In the genomic region with DNA sequence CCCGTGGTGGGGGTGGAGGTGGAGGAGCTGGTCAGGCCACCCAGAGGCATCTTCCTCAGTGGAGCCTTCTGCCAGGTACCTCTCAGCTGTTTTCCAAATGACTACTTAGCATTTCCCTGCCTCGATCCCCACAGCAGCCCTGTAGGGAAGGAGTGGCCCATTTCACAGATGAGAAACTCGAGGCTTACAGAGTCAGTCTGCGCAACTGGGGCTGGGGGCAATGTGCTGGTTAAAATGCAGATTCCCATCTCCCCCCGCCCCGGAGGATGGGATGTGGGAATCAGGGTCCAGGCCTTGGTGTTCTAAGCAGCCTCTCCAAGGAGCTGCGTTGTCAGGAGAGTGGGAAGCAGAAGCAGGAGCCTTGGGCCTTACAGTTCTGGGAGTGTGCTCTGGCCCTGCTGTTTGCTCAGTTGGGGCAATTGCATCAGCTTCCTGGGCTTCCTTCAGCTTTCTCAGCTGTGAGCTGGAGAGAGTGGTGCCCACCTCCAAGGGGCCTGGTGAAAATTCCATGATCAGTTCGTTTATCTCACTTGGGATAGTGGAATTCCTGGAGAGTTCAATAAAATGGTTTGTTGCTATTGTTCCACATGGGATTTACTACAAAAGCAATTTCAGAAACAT, we compare ENCODE assay signal across 9 cellular contexts. TPM values are rescaled to one million over a fixed set of nuclear protein-coding genes. Genes with fewer than 3 reads are reported as not detected.
DNase-seq lines count a peak whose midpoint lies in the region; ATAC-seq, FAIRE-seq and TF ChIP-seq lines count a peak whose summit lies in the region.
"Had no signal": no experiment of that assay in that cellular context is flagged by ENCODE, and none has a peak within 500 bp of the region (broad histone marks: within the 10 kb centered on the region; RNA-seq: fewer than 3 reads in every experiment).

No MANE protein-coding gene starts in this region.

- peaks cover 32% of the 10 kb centered on the region for H3K4me1 ChIP-seq in OCI-LY7 (ENCODE audit: insufficient read depth, low read length, poor library complexity, severe bottlenecking)
- peaks cover 32% of the 10 kb centered on the region for H3K4me1 ChIP-seq in endothelial cell of umbilical vein (ENCODE audit: control insufficient read depth, extremely low read depth, insufficient read depth, low read length)

- FAIRE-seq in endothelial cell of umbilical vein (lab: Jason Lieb, UNC), result peak; percentile 26

- H3K36me3 ChIP-seq in OCI-LY7 (ENCODE audit: insufficient read depth, low read length), result peaks cover 7% of the 10 kb centered on the region; the same call in 1 of the 2 replicates
- H3K36me3 ChIP-seq in endothelial cell of umbilical vein (ENCODE audit: control insufficient read depth in 2 of 2, extremely low read depth in 1 of 2, insufficient read depth in 2 of 2, low read length in 2 of 2), result no peaks in the 10 kb centered on the region

- no peaks in the 10 kb centered on the region for H3K9me2 ChIP-seq in OCI-LY7 (ENCODE audit: insufficient read depth, low read length)

- no peaks in the 10 kb centered on the region for H3K36me3 Mint-ChIP-seq in natural killer cell treated with Interleukin-12 subunit alpha and Interleukin-12 subunit beta and Interleukin-15 and Interleukin-18, amount 100 ng/mL, for 72 hours

- H3K4me1 Mint-ChIP-seq in natural killer cell treated with Interleukin-12 subunit alpha and Interleukin-12 subunit beta and Interleukin-15 and Interleukin-18, amount 100 ng/mL, for 72 hours (ENCODE audit: low read depth in 2 of 2), result peaks cover 52 to 64% of the 10 kb centered on the region in 2 donors

- TF ChIP-seq CTCF in OCI-LY7 (conservative IDR thresholded peaks at IDR 0.05; ENCODE audit: low read length) (no peak), endothelial cell of umbilical vein (IDR thresholded peaks at IDR 0.05; ENCODE audit: extremely low read depth in 1 of 2, insufficient read depth in 1 of 2, low read depth in 1 of 2, low read length in 2 of 2) (no peak)

- peak overlapping the region; percentile 9 for H3K27ac ChIP-seq in OCI-LY7 (ENCODE audit: low read depth, low read length, poor library complexity, severe bottlenecking)
- no peak overlapping the region for H3K27ac ChIP-seq in endothelial cell of umbilical vein (ENCODE audit: insufficient read depth, low read depth, low read length)

- no peaks in the 10 kb centered on the region for H3K9me1 ChIP-seq in endothelial cell of umbilical vein (replicated peaks; ENCODE audit: control insufficient read depth, extremely low read depth, insufficient read depth, low read length)

- H3K4me3 ChIP-seq in OCI-LY7 (ENCODE audit: low read depth, low read length, poor library complexity, severe bottlenecking) (no peak overlapping the region), endothelial cell of umbilical vein (replicated peaks in 1 of 3; ENCODE audit: insufficient read depth in 1 of 3, low read depth in 1 of 3, low read length in 3 of 3) (no peak overlapping the region)

- CTCF ChIA-PET in OCI-LY7 (lab: Charles Lee; ENCODE audit: unreplicated experiment), result no interaction called here
- CTCF ChIA-PET in endothelial cell of umbilical vein (lab: Charles Lee), result interaction anchor here (2.0 kb wide), 1 partner anchor 81 kb away, joined by 5 read pairs; no protein-coding TSS in a partner anchor

- intact Hi-C loops in OCI-LY7 (cut with micrococcal nuclease; ENCODE audit: unreplicated experiment), result loop anchor here (5.0 kb wide), 1 partner anchor 136 kb away; no protein-coding TSS in a partner anchor
- intact Hi-C loops in endothelial cell of umbilical vein (cut with micrococcal nuclease), result no loop called here

- peak overlapping the region; percentile 73 to 91 for H3K27ac Mint-ChIP-seq in natural killer cell treated with Interleukin-12 subunit alpha and Interleukin-12 subunit beta and Interleukin-15 and Interleukin-18, amount 100 ng/mL, for 72 hours

- peak; percentile 38 for DNase-seq in AG20443 (ENCODE audit: low spot score)
- no peak for DNase-seq in OCI-LY7 (ENCODE audit: low spot score)
- DNase-seq in endothelial cell of umbilical vein (ENCODE audit: low read depth, low spot score), result no peak
- DNase-seq in natural killer cell treated with Interleukin-12 subunit alpha and Interleukin-12 subunit beta and Interleukin-15 and Interleukin-18, amount 100 ng/mL, for 72 hours (ENCODE audit: low spot score), result no peak
- DNase-seq in LoVo (ENCODE audit: low spot score), result no peak
- no peak for DNase-seq in NCI-H146 (lab: John Stamatoyannopoulos, UW)
- no peak for DNase-seq in cerebellar cortex (ENCODE audit: low spot score)
- DNase-seq: dermis blood vessel endothelial cell had no signal

- dilution Hi-C loops in endothelial cell of umbilical vein (cut with MboI; ENCODE audit: extremely low pct_ligation_motif_present, low sequenced_read_pairs), result no loop called here

- no peaks in the 10 kb centered on the region for H3K9me3 ChIP-seq in OCI-LY7 (ENCODE audit: low read length)
- no peaks in the 10 kb centered on the region for H3K9me3 ChIP-seq in endothelial cell of umbilical vein (replicated peaks; ENCODE audit: control insufficient read depth, insufficient read depth, low read length)

- H3K27me3 Mint-ChIP-seq in natural killer cell treated with Interleukin-12 subunit alpha and Interleukin-12 subunit beta and Interleukin-15 and Interleukin-18, amount 100 ng/mL, for 72 hours, result no peaks in the 10 kb centered on the region

- no peaks in the 10 kb centered on the region for H3K9me3 Mint-ChIP-seq in natural killer cell treated with Interleukin-12 subunit alpha and Interleukin-12 subunit beta and Interleukin-15 and Interleukin-18, amount 100 ng/mL, for 72 hours

- no peak for TF ChIP-seq POLR2A in endothelial cell of umbilical vein (IDR thresholded peaks at IDR 0.05; ENCODE audit: low read depth, low read length)

- no peaks in the 10 kb centered on the region for H3K27me3 ChIP-seq in endothelial cell of umbilical vein (ENCODE audit: control insufficient read depth in 2 of 2, insufficient read depth in 2 of 2, low read length in 2 of 2)

- peaks cover 46% of the 10 kb centered on the region; the same call in 1 of the 2 replicates for H3K79me2 ChIP-seq in OCI-LY7 (ENCODE audit: insufficient read depth, low read depth, low read length)
- peaks cover 62% of the 10 kb centered on the region for H3K79me2 ChIP-seq in endothelial cell of umbilical vein (ENCODE audit: control insufficient read depth, insufficient read depth, low read length)

- BruUV-seq in OCI-LY7 (replicated peaks; lab: Mats Ljungman, UMichigan) (no TSS peak), endothelial cell of umbilical vein (replicated peaks; lab: Mats Ljungman, UMichigan) (no TSS peak)

- H3K9ac ChIP-seq in endothelial cell of umbilical vein (replicated peaks; ENCODE audit: extremely low read depth, insufficient read depth, low read length), result no peak overlapping the region

- ATAC-seq in natural killer cell treated with Interleukin-12 subunit alpha and Interleukin-12 subunit beta and Interleukin-15 and Interleukin-18, amount 100 ng/mL, for 72 hours, result no peak
- ATAC-seq in HG03139 (IDR thresholded peaks at IDR 0.05; ENCODE audit: unreplicated experiment), result no peak

- no peak overlapping the region for H3K4me2 ChIP-seq in OCI-LY7 (ENCODE audit: low read length)
- H3K4me2 ChIP-seq in endothelial cell of umbilical vein (ENCODE audit: insufficient read depth, low read length), result no peak overlapping the region

- H2AFZ ChIP-seq in OCI-LY7 (ENCODE audit: low read length) (no peak overlapping the region), endothelial cell of umbilical vein (ENCODE audit: low read depth, low read length) (no peak overlapping the region)

- POLR2A ChIA-PET in OCI-LY7 (lab: Charles Lee) (interaction anchor here (0.5 kb wide), 1 partner anchor 59 kb away, joined by 3 read pairs; no protein-coding TSS in a partner anchor), endothelial cell of umbilical vein (lab: Charles Lee) (interaction anchor here (0.5 kb wide), 1 partner anchor 35 kb away, joined by 7 read pairs; no protein-coding TSS in a partner anchor)

- H3K4me3 Mint-ChIP-seq in natural killer cell treated with Interleukin-12 subunit alpha and Interleukin-12 subunit beta and Interleukin-15 and Interleukin-18, amount 100 ng/mL, for 72 hours, result peak overlapping the region; percentile 74

- peaks cover 13% of the 10 kb centered on the region for H4K20me1 ChIP-seq in OCI-LY7 (ENCODE audit: insufficient read depth, low read length)
- H4K20me1 ChIP-seq in endothelial cell of umbilical vein (replicated peaks; ENCODE audit: control insufficient read depth, extremely low read depth, insufficient read depth, low read length), result no peaks in the 10 kb centered on the region

TF ChIP-seq in endothelial cell of umbilical vein, 7 proteins besides CTCF, POLR2A, EP300 and RAD21:
- no peak for TF ChIP-seq POLR2AphosphoS5 (IDR thresholded peaks at IDR 0.05; ENCODE audit: insufficient read depth, low read depth, low read length)
- TF ChIP-seq, protein P1, sequence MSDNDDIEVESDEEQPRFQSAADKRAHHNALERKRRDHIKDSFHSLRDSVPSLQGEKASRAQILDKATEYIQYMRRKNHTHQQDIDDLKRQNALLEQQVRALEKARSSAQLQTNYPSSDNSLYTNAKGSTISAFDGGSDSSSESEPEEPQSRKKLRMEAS (IDR thresholded peaks at IDR 0.05; ENCODE audit: insufficient read depth, insufficient read length), result no peak
- TF ChIP-seq EZH2 (IDR thresholded peaks at IDR 0.05; ENCODE audit: borderline replicate concordance, low read depth, low read length, severe bottlenecking), result no peak
- no peak for TF ChIP-seq JUN (IDR thresholded peaks at IDR 0.05; ENCODE audit: borderline replicate concordance, insufficient read depth, insufficient read length, low read depth)
TF ChIP-seq in endothelial cell of umbilical vein: peak in this region for 0.

RNA-seq across cellular contexts. Expression of gene ERGIC1, which starts 19.4 kb away (rescaled TPM):
- 101 and 125 TPM in 2 replicates for total RNA-seq in OCI-LY7 (2014; rRNA removed; shearing (Covaris generic))
- total RNA-seq in OCI-LY7 (2022) (178 and 201 TPM in 2 replicates), endothelial cell of umbilical vein (105 and 118 TPM in 2 replicates)
- polyA plus RNA-seq in endothelial cell of umbilical vein, result 109 and 115 TPM in 2 replicates
- polyA plus RNA-seq in endothelial cell of umbilical vein (2011; cell fraction: cytosol; rRNA removed), result 84.9 and 98.4 TPM in 2 replicates
- polyA plus RNA-seq in endothelial cell of umbilical vein (2011; cell fraction: nucleus; rRNA removed), result 63.2 and 75.9 TPM in 2 replicates
- 101 and 105 TPM in 2 replicates for polyA plus RNA-seq in endothelial cell of umbilical vein (2012)
- polyA minus RNA-seq in endothelial cell of umbilical vein, result 189 and 212 TPM in 2 replicates
- 41.4 TPM for polyA minus RNA-seq in endothelial cell of umbilical vein (2011; cell fraction: cytosol; rRNA and poly(A)+ RNA removed)
- 62.9 and 76.6 TPM in 2 replicates for polyA minus RNA-seq in endothelial cell of umbilical vein (2011; cell fraction: nucleus; rRNA and poly(A)+ RNA removed)
- 10 to 100 TPM; 50.8 to 51.4 TPM for total RNA-seq in natural killer cell treated with Interleukin-12 subunit alpha and Interleukin-12 subunit beta and Interleukin-15 and Interleukin-18, amount 100 ng/mL, for 72 hours
